ENCODE assay signal across 3 cellular contexts in the genomic region with DNA sequence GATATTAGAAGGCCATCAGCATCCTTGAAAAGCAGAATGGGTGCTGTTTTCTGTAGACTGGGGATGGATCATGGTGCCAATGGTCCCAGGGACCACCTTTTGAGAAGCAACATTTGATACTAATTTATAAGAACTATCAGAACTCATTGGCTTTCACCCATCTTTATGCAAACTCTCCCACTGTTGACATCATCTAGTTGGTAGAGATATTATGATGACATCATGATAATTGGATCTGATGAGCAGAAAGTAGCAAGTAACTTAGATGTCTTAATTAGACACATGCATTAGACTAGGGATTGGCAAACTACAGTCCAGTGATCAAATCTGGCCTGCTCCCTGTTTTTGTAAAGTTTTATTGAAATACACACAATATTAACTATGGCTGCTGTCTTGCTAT.
TF ChIP-seq lines count a peak whose summit lies in the region.

No MANE protein-coding gene starts in this region.

TF ChIP-seq in HepG2, 621 proteins besides CTCF, POLR2A, EP300 and RAD21:
- TF ChIP-seq TIGD3 (CRISPR knock-in tag; IDR thresholded peaks at IDR 0.05; ENCODE audit: borderline replicate concordance) = no peak
- no peak for TF ChIP-seq FOXP1 (IDR thresholded peaks at IDR 0.05)
- no peak for TF ChIP-seq FOXP1 (CRISPR knock-in tag; IDR thresholded peaks at IDR 0.05)
- no peak for TF ChIP-seq SNAI1 (CRISPR knock-in tag; IDR thresholded peaks at IDR 0.05; ENCODE audit: borderline replicate concordance)
- TF ChIP-seq ZIK1 (CRISPR knock-in tag; IDR thresholded peaks at IDR 0.05; ENCODE audit: borderline replicate concordance, low read depth) = no peak
- no peak for TF ChIP-seq NR3C1 (CRISPR knock-in tag; IDR thresholded peaks at IDR 0.05)
- no peak for TF ChIP-seq ZZZ3 (CRISPR knock-in tag; IDR thresholded peaks at IDR 0.05; ENCODE audit: borderline replicate concordance)
- TF ChIP-seq NBN (conservative IDR thresholded peaks at IDR 0.05) = no peak
- TF ChIP-seq CREB1 (IDR thresholded peaks at IDR 0.05) = peak; percentile 44; the same call in 1 of the 2 replicates
- TF ChIP-seq CREB1 (CRISPR knock-in tag; IDR thresholded peaks at IDR 0.05) = no peak
- TF ChIP-seq ATF7 (IDR thresholded peaks at IDR 0.05) = peak; percentile 93
- TF ChIP-seq ATF7 (CRISPR knock-in tag; IDR thresholded peaks at IDR 0.05) = no peak
- peak in 1 of 2 experiments; percentile 18; a peak in 1 of 4 replicates for TF ChIP-seq MAFK (conservative IDR thresholded peaks at IDR 0.05 in 1 of 2, IDR thresholded peaks at IDR 0.05 in 1 of 2; ENCODE audit: low read length in 2 of 2)
TF ChIP-seq in HepG2: peak in this region for 3.

TF ChIP-seq in HEK293, 187 proteins besides CTCF, POLR2A, EP300 and RAD21 (continued from another document):
- peak; percentile 68 for TF ChIP-seq ATF2 (tag by site-specific recombination; IDR thresholded peaks at IDR 0.05; ENCODE audit: low read depth)

TF ChIP-seq in K562, 482 proteins besides CTCF, POLR2A, EP300 and RAD21 (continued from another document):
- TF ChIP-seq, protein P1, sequence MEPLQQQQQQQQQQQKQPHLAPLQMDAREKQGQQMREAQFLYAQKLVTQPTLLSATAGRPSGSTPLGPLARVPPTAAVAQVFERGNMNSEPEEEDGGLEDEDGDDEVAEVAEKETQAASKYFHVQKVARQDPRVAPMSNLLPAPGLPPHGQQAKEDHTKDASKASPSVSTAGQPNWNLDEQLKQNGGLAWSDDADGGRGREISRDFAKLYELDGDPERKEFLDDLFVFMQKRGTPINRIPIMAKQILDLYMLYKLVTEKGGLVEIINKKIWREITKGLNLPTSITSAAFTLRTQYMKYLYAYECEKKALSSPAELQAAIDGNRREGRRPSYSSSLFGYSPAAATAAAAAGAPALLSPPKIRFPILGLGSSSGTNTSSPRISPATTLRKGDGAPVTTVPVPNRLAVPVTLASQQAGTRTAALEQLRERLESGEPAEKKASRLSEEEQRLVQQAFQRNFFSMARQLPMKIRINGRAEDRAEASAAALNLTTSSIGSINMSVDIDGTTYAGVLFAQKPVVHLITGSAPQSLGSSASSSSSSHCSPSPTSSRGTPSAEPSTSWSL (CRISPR knock-in tag; IDR thresholded peaks at IDR 0.05; ENCODE audit: borderline replicate concordance) = no peak
- TF ChIP-seq ATF3 (IDR thresholded peaks at IDR 0.05) (peak; percentile 26; the same call in 1 of the 2 replicates), ATF3 (CRISPR knock-in tag; conservative IDR thresholded peaks at IDR 0.05) (no peak), ZBTB11 (CRISPR knock-in tag; IDR thresholded peaks at IDR 0.05) (no peak), TCF7 (IDR thresholded peaks at IDR 0.05; ENCODE audit: borderline replicate concordance) (no peak)
